In the genomic region with DNA sequence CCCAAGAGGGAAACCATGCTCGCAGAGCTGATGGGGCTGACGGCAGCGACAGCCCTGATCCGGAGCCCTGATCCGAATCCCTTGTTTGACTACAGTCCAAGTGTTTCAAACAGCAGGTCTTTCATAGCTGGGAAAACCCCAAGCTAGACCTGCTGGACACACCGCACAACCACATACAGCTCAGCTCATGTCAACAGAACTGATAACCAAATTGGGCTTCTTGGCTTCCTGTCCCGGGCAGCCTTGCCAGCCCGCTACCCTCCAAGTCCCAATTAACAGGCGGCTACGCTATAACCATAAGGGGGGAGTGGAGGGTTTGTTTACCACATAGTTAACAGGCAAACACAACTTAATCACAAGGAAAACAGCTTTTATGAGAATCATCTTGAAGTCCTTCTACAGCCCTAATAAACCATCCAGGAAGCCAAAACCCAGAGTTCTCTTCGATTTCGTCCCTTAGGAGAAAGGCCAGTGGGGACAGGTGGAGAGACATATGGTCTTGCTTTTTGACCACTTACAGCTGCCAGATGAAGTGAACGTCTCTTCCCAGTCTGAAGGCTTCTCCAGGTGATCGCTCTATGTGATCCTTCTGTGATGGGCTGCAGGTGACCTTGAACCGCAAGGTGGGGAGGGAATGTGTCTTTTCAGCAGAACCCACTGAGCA, we compare ENCODE assay signal across 17 cellular contexts.
DNase-seq lines count a peak whose midpoint lies in the region; ATAC-seq and TF ChIP-seq lines count a peak whose summit lies in the region.
"Had no signal": no experiment of that assay in that cellular context is flagged by ENCODE, and none has a peak within 500 bp of the region (broad histone marks: within the 10 kb centered on the region; RNA-seq: fewer than 3 reads in every experiment).

No MANE protein-coding gene starts in this region.

- WGBS in hepatocyte (ENCODE audit: low lambda C conversion rate, missing lambda C conversion rate) = 65% methylated on average over 15 of the region's 15 CpGs

- ATAC-seq in activated naive CD8-positive, alpha-beta T cell treated with anti-CD3 and anti-CD28 coated beads, Interleukin-2, amount 50 U/mL, for 24 hours = no peak
- ATAC-seq in HG03432 (IDR thresholded peaks at IDR 0.05; ENCODE audit: unreplicated experiment) = no peak
- ATAC-seq: activated T-cell treated with anti-CD3 and anti-CD28 coated beads, Interleukin-2, amount 50 U/mL, for 72 hours had no signal

- H3K36me3 Mint-ChIP-seq in Caco-2 (ENCODE audit: insufficient read depth, unreplicated experiment) = no peaks in the 10 kb centered on the region
- H3K36me3 Mint-ChIP-seq in activated naive CD8-positive, alpha-beta T cell treated with anti-CD3 and anti-CD28 coated beads, Interleukin-2, amount 50 U/mL, for 24 hours (ENCODE audit: low read depth) = no peaks in the 10 kb centered on the region

- H3K27me3 Mint-ChIP-seq in Caco-2 (ENCODE audit: insufficient read depth, unreplicated experiment) = no peaks in the 10 kb centered on the region
- H3K27me3 Mint-ChIP-seq in activated naive CD8-positive, alpha-beta T cell treated with anti-CD3 and anti-CD28 coated beads, Interleukin-2, amount 50 U/mL, for 24 hours = peaks cover 18% of the 10 kb centered on the region

- H2AFZ ChIP-seq in hepatocyte = no peak overlapping the region
- H2AFZ ChIP-seq: GM23248 had no signal

- intact Hi-C loops in Caco-2 (cut with micrococcal nuclease; ENCODE audit: unreplicated experiment) = loop anchor here (2.0 kb wide), 1 partner anchor 64 kb away; the partner anchor contains the start of genes KLHL42 and MANSC4

- H3K27ac ChIP-seq in hepatocyte = peak overlapping the region; percentile 31
- H3K27ac ChIP-seq: GM23248, neutrophil had no signal

- H3K9me3 Mint-ChIP-seq in Caco-2 (ENCODE audit: unreplicated experiment) = peaks cover 31% of the 10 kb centered on the region
- peaks cover 6% of the 10 kb centered on the region for H3K9me3 Mint-ChIP-seq in activated naive CD8-positive, alpha-beta T cell treated with anti-CD3 and anti-CD28 coated beads, Interleukin-2, amount 50 U/mL, for 24 hours

- no peaks in the 10 kb centered on the region for H3K9me2 ChIP-seq in hepatocyte (replicated peaks; ENCODE audit: insufficient read depth)

- TF ChIP-seq CTCF in Caco-2 (IDR thresholded peaks at IDR 0.05; ENCODE audit: insufficient read depth in 1 of 2, low read depth in 1 of 2, low read length in 1 of 2, severe bottlenecking in 1 of 2, unreplicated experiment in 1 of 2) (no peak), cardiac fibroblast (IDR thresholded peaks at IDR 0.05; ENCODE audit: low read depth, low read length) (no peak), hepatocyte (IDR thresholded peaks at IDR 0.05; ENCODE audit: poor library complexity) (no peak)

- peak in 1 of 2 experiments; percentile 37 for DNase-seq in Caco-2
- peak; percentile 4 for DNase-seq in NCI-H774 (lab: John Stamatoyannopoulos, UW)
- peak; percentile 28 to 32 for DNase-seq in cardiac fibroblast (ENCODE audit: low read depth in 2 of 2)
- peak; percentile 23 for DNase-seq in hepatocyte (ENCODE audit: low spot score)
- no peak for DNase-seq in activated naive CD8-positive, alpha-beta T cell treated with anti-CD3 and anti-CD28 coated beads, Interleukin-2, amount 50 U/mL, for 24 hours
- DNase-seq in SHP77 (lab: John Stamatoyannopoulos, UW) = no peak
- no peak for DNase-seq in NCI-H748 treated with DMSO at 0.1 percent for 48 hours (lab: John Stamatoyannopoulos, UW)
- DNase-seq: activated CD4-positive, alpha-beta T cell treated with anti-CD3 and anti-CD28 coated beads, Interleukin-2, amount 10 ng/mL, durations not matched to agents 7 days and 5 days; activated T-cell treated with anti-CD3 and anti-CD28 coated beads, Interleukin-2, amount 50 U/mL, for 72 hours; cortex of kidney; GM23248; NCI-H146; NCI-H510A; stimulated activated CD4-positive, alpha-beta T cell treated with anti-CD3 and anti-CD28 coated beads, Interleukin-12 subunit alpha, Interleukin-12 subunit beta, amount 100 ng/mL, for 4 hours had no signal

- H3K9me3 ChIP-seq in Caco-2 (peaks cover 7% of the 10 kb centered on the region; the same call in 1 of the 2 replicates), hepatocyte (ENCODE audit: low read depth) (no peaks in the 10 kb centered on the region)
- H3K9me3 ChIP-seq: neutrophil had no signal

- POLR2A ChIA-PET in Caco-2 (lab: Charles Lee) = interaction anchor here (0.9 kb wide), 1 partner anchor 65 kb away, joined by 3 read pairs; the partner anchor contains the start of genes KLHL42 and MANSC4

- H3K4me3 ChIP-seq in Caco-2 (ENCODE audit: low read depth, low read length) (no peak overlapping the region), cardiac fibroblast (replicated peaks in 1 of 2; ENCODE audit: low read depth in 2 of 2, low read length in 2 of 2) (no peak overlapping the region), hepatocyte (no peak overlapping the region)
- H3K4me3 ChIP-seq: GM23248 had no signal

- CTCF ChIA-PET in Caco-2 (lab: Charles Lee) = no interaction called here

- peaks cover 32% of the 10 kb centered on the region for H3K4me1 ChIP-seq in Caco-2
- peaks cover 28% of the 10 kb centered on the region for H3K4me1 ChIP-seq in hepatocyte (ENCODE audit: insufficient read depth)

- H3K4me3 Mint-ChIP-seq in Caco-2 (ENCODE audit: unreplicated experiment) = peak overlapping the region; percentile 66
- H3K4me3 Mint-ChIP-seq in activated naive CD8-positive, alpha-beta T cell treated with anti-CD3 and anti-CD28 coated beads, Interleukin-2, amount 50 U/mL, for 24 hours = no peak overlapping the region
- H3K4me3 Mint-ChIP-seq: activated CD4-positive, alpha-beta T cell treated with anti-CD3 and anti-CD28 coated beads, Interleukin-2, amount 10 ng/mL, durations not matched to agents 7 days and 5 days; activated T-cell treated with anti-CD3 and anti-CD28 coated beads, Interleukin-2, amount 50 U/mL, for 72 hours; T-helper 2 cell treated with Interferon-gamma antibody and Interleukin-4, amounts not matched to agents 5 μg/mL and 100 μg/mL, for 36 hours had no signal

- H4K20me1 ChIP-seq in hepatocyte (ENCODE audit: insufficient read depth, poor library complexity, severe bottlenecking) = no peaks in the 10 kb centered on the region

- H3K79me2 ChIP-seq in hepatocyte = no peaks in the 10 kb centered on the region

- peak overlapping the region; percentile 88 for H3K27ac Mint-ChIP-seq in Caco-2 (ENCODE audit: unreplicated experiment)
- H3K27ac Mint-ChIP-seq in activated naive CD8-positive, alpha-beta T cell treated with anti-CD3 and anti-CD28 coated beads, Interleukin-2, amount 50 U/mL, for 24 hours = no peak overlapping the region
- H3K27ac Mint-ChIP-seq: activated CD4-positive, alpha-beta T cell treated with anti-CD3 and anti-CD28 coated beads, Interleukin-2, amount 10 ng/mL, durations not matched to agents 7 days and 5 days; activated T-cell treated with anti-CD3 and anti-CD28 coated beads, Interleukin-2, amount 50 U/mL, for 72 hours; T-helper 2 cell treated with Interferon-gamma antibody and Interleukin-4, amounts not matched to agents 5 μg/mL and 100 μg/mL, for 36 hours had no signal

- H3K4me1 Mint-ChIP-seq in Caco-2 (ENCODE audit: low read depth, unreplicated experiment) = peaks cover 35% of the 10 kb centered on the region
- H3K4me1 Mint-ChIP-seq in activated naive CD8-positive, alpha-beta T cell treated with anti-CD3 and anti-CD28 coated beads, Interleukin-2, amount 50 U/mL, for 24 hours = no peaks in the 10 kb centered on the region
- H3K4me1 Mint-ChIP-seq: activated CD4-positive, alpha-beta T cell treated with anti-CD3 and anti-CD28 coated beads, Interleukin-2, amount 10 ng/mL, durations not matched to agents 7 days and 5 days had no signal

- H3K36me3 ChIP-seq in Caco-2 (ENCODE audit: control insufficient read depth, insufficient read depth, low read length) = no peaks in the 10 kb centered on the region
- H3K36me3 ChIP-seq in hepatocyte (replicated peaks; ENCODE audit: insufficient read depth, low read depth) = no peaks in the 10 kb centered on the region
- H3K36me3 ChIP-seq: neutrophil had no signal

- H3K27me3 ChIP-seq in Caco-2 (replicated peaks; ENCODE audit: control insufficient read depth, insufficient read depth, low read length) (no peaks in the 10 kb centered on the region), hepatocyte (no peaks in the 10 kb centered on the region)
- H3K27me3 ChIP-seq: neutrophil had no signal

- peak overlapping the region; percentile 60 for H3K4me2 ChIP-seq in hepatocyte

- BruUV-seq in Caco-2 (replicated peaks; lab: Mats Ljungman, UMichigan) = no TSS peak

Comparison
In these comparisons a context has a peak if more than half of its experiments do, and no peak if none do; other contexts are left out.
1. DNase-seq: peak in NCI-H774 (single experiment), cardiac fibroblast (2 of 2) and hepatocyte (single experiment); none in activated naive CD8-positive, alpha-beta T cell treated with anti-CD3 and anti-CD28 coated beads, Interleukin-2, amount 50 U/mL, for 24 hours (single experiment), SHP77 (0 of 2) and NCI-H748 treated with DMSO at 0.1 percent for 48 hours (single experiment).